In the genomic region with DNA sequence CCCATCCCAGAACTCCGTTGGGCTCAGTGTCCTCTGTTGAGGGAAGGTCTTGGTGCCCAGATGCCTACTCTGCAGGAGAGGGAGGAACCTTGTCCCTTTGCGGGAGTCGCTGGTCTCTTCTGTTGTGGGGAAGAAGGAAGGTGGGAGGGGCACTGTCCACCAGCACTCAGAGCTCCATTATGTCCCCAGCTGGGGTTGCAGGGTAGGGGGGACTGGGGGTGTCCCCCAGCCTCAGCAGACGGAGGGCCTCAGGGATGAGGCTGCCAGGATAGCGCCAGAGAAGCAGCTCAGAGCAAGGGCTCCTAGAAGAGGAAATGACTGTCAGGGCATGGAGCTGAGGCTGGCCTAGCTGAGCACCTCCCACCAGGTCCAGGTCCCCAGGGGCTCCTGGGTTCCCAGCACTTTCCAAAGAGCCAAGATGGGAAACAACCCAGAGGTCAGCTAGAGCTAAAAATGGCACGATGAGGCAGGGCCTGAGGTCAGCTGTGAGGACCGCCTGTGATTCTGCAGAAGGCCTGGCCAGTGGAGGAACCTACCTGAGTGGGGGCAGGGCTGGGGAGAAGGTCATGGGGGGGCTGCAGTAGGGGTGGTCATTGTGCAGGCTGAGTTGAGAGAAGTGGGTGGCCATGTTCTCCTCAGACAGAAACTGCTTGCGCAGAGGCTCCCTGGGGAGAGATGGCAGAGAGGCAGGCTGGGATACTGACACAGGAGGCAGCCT, we compare ENCODE assay signal across 8 cellular contexts.
A peak's percentile ranks its signal among the peaks of the same experiment; 100 is the strongest.
DNase-seq lines count a peak whose midpoint lies in the region; ATAC-seq and TF ChIP-seq lines count a peak whose summit lies in the region.

No MANE protein-coding gene starts in this region.

- peaks cover 15 to 31% of the 10 kb centered on the region in 2 donors for H3K4me1 ChIP-seq in muscle layer of duodenum (ENCODE audit: control insufficient read depth in 1 of 2, insufficient read depth in 2 of 2, low read length in 2 of 2)

- H3K4me3 ChIP-seq in choroid plexus epithelial cell (ENCODE audit: low read depth, low read length) (peak overlapping the region; percentile 87), muscle layer of duodenum (ENCODE audit: low read depth in 1 of 2, low read length in 2 of 2) (peak overlapping the region; percentile 69 to 81)

- peak; percentile 14 for DNase-seq in GDM1 (lab: John Stamatoyannopoulos, UW)
- peak; percentile 46 for DNase-seq in NCI-H69 (lab: John Stamatoyannopoulos, UW)
- DNase-seq in choroid plexus epithelial cell (ENCODE audit: low read depth): peak; percentile 54

- no peak for ATAC-seq in GM19463 (IDR thresholded peaks at IDR 0.05; ENCODE audit: unreplicated experiment)
- ATAC-seq in GM18519 (IDR thresholded peaks at IDR 0.05; ENCODE audit: low FRiP score, unreplicated experiment): no peak
- no peak for ATAC-seq in GM18867 (IDR thresholded peaks at IDR 0.05; ENCODE audit: unreplicated experiment)
- ATAC-seq in GM21737 (IDR thresholded peaks at IDR 0.05; ENCODE audit: unreplicated experiment): no peak

- H3K36me3 ChIP-seq in muscle layer of duodenum (ENCODE audit: control insufficient read depth in 1 of 2, insufficient read depth in 2 of 2, low read length in 2 of 2): peaks cover 15 to 38% of the 10 kb centered on the region in 2 donors

- H3K9me3 ChIP-seq in muscle layer of duodenum (ENCODE audit: control insufficient read depth in 1 of 2, low read length in 2 of 2): no peaks in the 10 kb centered on the region

- no peak for TF ChIP-seq CTCF in choroid plexus epithelial cell (conservative IDR thresholded peaks at IDR 0.05; ENCODE audit: low read depth, low read length)

- H3K27me3 ChIP-seq in muscle layer of duodenum (ENCODE audit: low read depth, low read length): peaks cover 6% of the 10 kb centered on the region

- peak overlapping the region; percentile 95 for H3K27ac ChIP-seq in muscle layer of duodenum (ENCODE audit: low read length)
